34 cellular contexts compared by ENCODE assay signal in the genomic region with DNA sequence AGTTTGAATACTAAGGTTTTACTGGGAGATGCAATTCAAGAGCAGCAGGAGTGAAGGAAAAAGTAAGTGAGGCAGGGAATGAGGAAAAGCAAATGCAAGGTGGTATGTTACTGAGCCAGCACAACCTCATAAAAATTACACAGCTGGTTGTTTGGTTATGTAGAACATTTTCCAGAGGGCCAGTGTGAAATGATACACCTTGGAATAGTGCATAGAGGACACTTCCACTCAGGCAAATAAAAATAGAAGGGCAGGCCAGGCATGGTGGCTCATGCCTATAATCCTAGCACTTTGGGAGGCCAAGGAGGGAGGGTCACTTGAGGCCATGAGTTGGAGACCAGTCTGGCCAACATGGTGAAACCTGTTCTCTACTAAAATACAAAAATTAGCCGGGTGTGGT.
"Had no signal": no experiment of that assay in that cellular context is flagged by ENCODE, and none has a peak within 500 bp of the region (broad histone marks: within the 10 kb centered on the region; RNA-seq: fewer than 3 reads in every experiment).

No MANE protein-coding gene starts in this region.

- DNase-seq: Karpas-422, Kasumi-1, KG1, MG63, MM.1S, MV-4-11, NCI-H1048, NCI-H1092, NCI-H1092 treated with DMSO at 0.1 percent for 48 hours, NCI-H1105, NCI-H1105 treated with DMSO at 0.1 percent for 48 hours, NCI-H1417, NCI-H1417 treated with DMSO at 0.1 percent for 48 hours, NCI-H1436, NCI-H1436 treated with DMSO at 0.1 percent for 48 hours, NCI-H146, NCI-H1694, NCI-H1694 treated with DMSO at 0.1 percent for 48 hours, NCI-H187, NCI-H187 treated with DMSO at 0.1 percent for 48 hours, NCI-H1930, NCI-H2029, NCI-H2029 treated with DMSO at 0.1 percent for 48 hours, NCI-H2081, NCI-H2107, NCI-H2171, NCI-H2171 treated with DMSO at 0.1 percent for 48 hours, NCI-H2227 treated with DMSO at 0.1 percent for 48 hours, NCI-H226, NCI-H345, NCI-H446, NCI-H446 treated with DMSO at 0.1 percent for 48 hours, NCI-H510A had no signal

- H3K27me3 ChIP-seq: MG63 had no signal

- H3K36me3 ChIP-seq: MG63 had no signal

- H3K4me3 ChIP-seq: MG63 had no signal

- H3K9me3 ChIP-seq: MG63 had no signal

- H3K27ac ChIP-seq: KMS-11 had no signal
